ENCODE assay signal across 8 cellular contexts in genomic region chr2:3377279-3377611, GRCh38. TPM values are rescaled to one million over a fixed set of nuclear protein-coding genes. Genes with fewer than 3 reads are reported as not detected.
DNase-seq lines count a peak whose midpoint lies in the region; ATAC-seq and TF ChIP-seq lines count a peak whose summit lies in the region.

No MANE protein-coding gene starts in this region.

- peaks cover 3% of the 10 kb centered on the region for H3K36me3 Mint-ChIP-seq in memory B cell

- ATAC-seq in GM19468 (IDR thresholded peaks at IDR 0.05; ENCODE audit: extremely low read depth, unreplicated experiment) = peak; percentile 4
- ATAC-seq in HG03520 (IDR thresholded peaks at IDR 0.05; ENCODE audit: unreplicated experiment) = peak; percentile 18
- ATAC-seq in memory B cell (ENCODE audit: low read depth) = peak; percentile 5

- TF ChIP-seq CTCF in transverse colon (IDR thresholded peaks at IDR 0.05) = no peak

- TF ChIP-seq EP300 in transverse colon (IDR thresholded peaks at IDR 0.05; ENCODE audit: low read depth) = no peak

- no peaks in the 10 kb centered on the region for H3K36me3 ChIP-seq in transverse colon

- intact Hi-C loops in transverse colon (cut with DNase I; ENCODE audit: low total_unique reads) = no loop called here

- no peaks in the 10 kb centered on the region for H3K27me3 Mint-ChIP-seq in memory B cell

- peak overlapping the region; percentile 66 to 81 (median 74) for H3K4me3 ChIP-seq in transverse colon

- no peaks in the 10 kb centered on the region for H3K27me3 ChIP-seq in transverse colon

- peaks cover 15 to 34% (median 20%) of the 10 kb centered on the region in 4 donors for H3K4me1 ChIP-seq in transverse colon

- peaks cover 28% of the 10 kb centered on the region for H3K4me1 Mint-ChIP-seq in memory B cell

- no peaks in the 10 kb centered on the region for H3K9me3 ChIP-seq in transverse colon

- WGBS in transverse colon (ENCODE audit: low coverage in 1 of 2), 2 donors = 1 to 5% methylated on average over 2 to 8 of the region's 8 CpGs

- in situ Hi-C loops in SK-MEL-5 (cut with HindIII; ENCODE audit: low pct_unique_long_range_greater_than_20kb, low sequenced_read_pairs) = no loop called here
- in situ Hi-C loops in transverse colon (cut with MboI; ENCODE audit: low pct_ligation_motif_present in 1 of 4, low pct_unique_long_range_greater_than_20kb in 1 of 4, low sequenced_read_pairs in 3 of 4) = no loop called here

- H3K9me3 Mint-ChIP-seq in memory B cell = no peaks in the 10 kb centered on the region

- H3K4me3 Mint-ChIP-seq in memory B cell = peak overlapping the region; percentile 96

- TF ChIP-seq POLR2A in transverse colon (IDR thresholded peaks at IDR 0.05) = no peak

- DNase-seq in DMS53 treated with DMSO at 0.1 percent for 48 hours (lab: John Stamatoyannopoulos, UW; ENCODE audit: unreplicated experiment) (peak; percentile 3), SK-MEL-5 (ENCODE audit: low read depth, low spot score) (peak; percentile 60), dedifferentiated amniotic fluid mesenchymal stem cell (ENCODE audit: extremely low spot score) (peak; percentile 21), memory B cell (ENCODE audit: low spot score in 2 of 2) (peak in 1 of 2 donors; percentile 50), transverse colon (no peak), DMS153 (lab: John Stamatoyannopoulos, UW) (no peak)

- H3K27ac Mint-ChIP-seq in memory B cell = peak overlapping the region; percentile 95

- peak overlapping the region; percentile 88 to 93 (median 90) for H3K27ac ChIP-seq in transverse colon

RNA-seq across cellular contexts. Expression of gene EIPR1, which starts 0.4 kb away (rescaled TPM):
- 68.2 and 73.1 TPM in 2 replicates for total RNA-seq in SK-MEL-5 (2014; rRNA removed; shearing (Covaris generic))
- 71.7 and 74.7 TPM in 2 replicates for polyA plus RNA-seq in SK-MEL-5 (2015; cell fraction: cytosol; rRNA removed)
- polyA plus RNA-seq in SK-MEL-5 (2015; cell fraction: nucleus; rRNA removed) = 39.7 and 55.4 TPM in 2 replicates
- 10 to 100 TPM; 13.1 to 41.0 (median 27.4) TPM for total RNA-seq in transverse colon

RNA-seq across cellular contexts. Expression of gene TRAPPC12, which starts 2.2 kb away (rescaled TPM):
- 34.8 and 42.8 TPM in 2 replicates for total RNA-seq in SK-MEL-5 (2014; rRNA removed; shearing (Covaris generic))
- polyA plus RNA-seq in SK-MEL-5 (2015; cell fraction: cytosol; rRNA removed) = 50.4 and 57.9 TPM in 2 replicates
- 71.2 and 103 TPM in 2 replicates for polyA plus RNA-seq in SK-MEL-5 (2015; cell fraction: nucleus; rRNA removed)
- total RNA-seq in transverse colon = 100 to 1,000 TPM in 3 of 4 donors, 10 to 100 TPM in 1; 78.2 to 341 (median 183) TPM

Comparison
In these comparisons a context has a peak if more than half of its experiments do, and no peak if none do; other contexts are left out.
1. DNase-seq: peak in DMS53 treated with DMSO at 0.1 percent for 48 hours (single experiment), SK-MEL-5 (single experiment) and dedifferentiated amniotic fluid mesenchymal stem cell (single experiment); none in transverse colon (single experiment) and DMS153 (single experiment).
2. Peak in every context shown above with its lines, with median percentiles within 50 percentile points of each other: ATAC-seq.